In genomic region chr7:131882321-131882720, GRCh38 we compare ENCODE assay signal across 30 cellular contexts.
"Had no signal": no experiment of that assay in that cellular context is flagged by ENCODE, and none has a peak within 500 bp of the region (broad histone marks: within the 10 kb centered on the region; RNA-seq: fewer than 3 reads in every experiment).

No MANE protein-coding gene starts in this region.

- H3K27me3 ChIP-seq: ovary, right lobe of liver, sigmoid colon, testis, tibial artery, transverse colon, upper lobe of right lung, uterus had no signal

- H3K27ac Mint-ChIP-seq: naive thymus-derived CD4-positive, alpha-beta T cell; natural killer cell treated with Interleukin-12 subunit alpha and Interleukin-12 subunit beta and Interleukin-15 and Interleukin-18, amount 100 ng/mL, for 72 hours; nephron progenitor cell; progenitor cell of endocrine pancreas; stimulated activated effector memory CD8-positive, alpha-beta T cell treated with anti-CD3 and anti-CD28 coated beads, Interleukin-12 subunit alpha, Interleukin-12 subunit beta, amount 100 ng/mL, for 72 hours; stimulated activated naive CD8-positive, alpha-beta T cell treated with anti-CD3 and anti-CD28 coated beads, Interleukin-15, amount 100 ng/mL, for 72 hours; type B pancreatic cell had no signal

- ATAC-seq: naive thymus-derived CD4-positive, alpha-beta T cell; psoas muscle; right cardiac atrium; stimulated activated effector memory CD8-positive, alpha-beta T cell treated with anti-CD3 and anti-CD28 coated beads, Interleukin-12 subunit alpha, Interleukin-12 subunit beta, amount 100 ng/mL, for 72 hours; stimulated activated naive CD8-positive, alpha-beta T cell treated with anti-CD3 and anti-CD28 coated beads, Interleukin-15, amount 100 ng/mL, for 72 hours; stimulated activated naive CD8-positive, alpha-beta T cell treated with anti-CD3 and anti-CD28 coated beads, Interleukin-15, Interleukin-2, amounts not matched to agents 100 U/mL and 50 U/mL, for 24 hours; upper lobe of right lung had no signal

- DNase-seq: naive thymus-derived CD4-positive, alpha-beta T cell; nephron progenitor cell; occipital lobe; ovary; posterior cingulate gyrus; psoas muscle; right cardiac atrium; right lobe of liver; sigmoid colon; small intestine; stimulated activated CD4-positive, alpha-beta T cell treated with anti-CD3 and anti-CD28 coated beads, Interleukin-15, amount 100 ng/mL, for 24 hours; stimulated activated CD4-positive, alpha-beta T cell treated with anti-CD3 and anti-CD28 coated beads, Interleukin-2, amount 100 ng/mL, for 24 hours; stimulated activated CD4-positive, alpha-beta T cell treated with anti-CD3 and anti-CD28 coated beads, Interleukin-2, amount 100 ng/mL, for 48 hours; stimulated activated CD4-positive, alpha-beta T cell treated with anti-CD3 and anti-CD28 coated beads, Interleukin-4, amount 100 ng/mL, for 24 hours; stimulated activated naive CD4-positive, alpha-beta T cell; stimulated activated naive CD8-positive, alpha-beta T cell treated with anti-CD3 and anti-CD28 coated beads, Interleukin-15, amount 100 ng/mL, for 72 hours; stimulated activated naive CD8-positive, alpha-beta T cell treated with anti-CD3 and anti-CD28 coated beads, Interleukin-15, Interleukin-2, amounts not matched to agents 100 U/mL and 50 U/mL, for 24 hours; substantia nigra; testis; tibial artery; transverse colon; upper lobe of right lung; uterus had no signal

- H3K4me3 Mint-ChIP-seq: naive thymus-derived CD4-positive, alpha-beta T cell; natural killer cell treated with Interleukin-12 subunit alpha and Interleukin-12 subunit beta and Interleukin-15 and Interleukin-18, amount 100 ng/mL, for 72 hours; nephron progenitor cell; neural crest cell; stimulated activated effector memory CD8-positive, alpha-beta T cell treated with anti-CD3 and anti-CD28 coated beads, Interleukin-12 subunit alpha, Interleukin-12 subunit beta, amount 100 ng/mL, for 72 hours; stimulated activated naive CD8-positive, alpha-beta T cell treated with anti-CD3 and anti-CD28 coated beads, Interleukin-15, amount 100 ng/mL, for 72 hours; type B pancreatic cell had no signal

- H3K36me3 Mint-ChIP-seq: stimulated activated effector memory CD8-positive, alpha-beta T cell treated with anti-CD3 and anti-CD28 coated beads, Interleukin-12 subunit alpha, Interleukin-12 subunit beta, amount 100 ng/mL, for 72 hours; type B pancreatic cell had no signal

- H3K9me3 ChIP-seq: ovary, right lobe of liver, testis, uterus had no signal

- H3K36me3 ChIP-seq: ovary, right lobe of liver, sigmoid colon, suprapubic skin, tibial artery, transverse colon, upper lobe of right lung, uterus had no signal

- H3K4me3 ChIP-seq: ovary, psoas muscle, right lobe of liver, sigmoid colon, suprapubic skin, testis, tibial artery, transverse colon, upper lobe of right lung, uterus had no signal

- H3K27ac ChIP-seq: ovary, parathyroid adenoma, psoas muscle, right lobe of liver, sigmoid colon, suprapubic skin, testis, tibial artery, transverse colon, upper lobe of right lung, uterus had no signal

- H3K4me1 ChIP-seq: parathyroid adenoma, psoas muscle, right lobe of liver, sigmoid colon, suprapubic skin, testis, tibial artery, transverse colon, upper lobe of right lung, uterus had no signal

- H3K9ac ChIP-seq: parathyroid adenoma had no signal

- H3K4me1 Mint-ChIP-seq: naive thymus-derived CD4-positive, alpha-beta T cell; nephron progenitor cell; neural crest cell; stimulated activated effector memory CD8-positive, alpha-beta T cell treated with anti-CD3 and anti-CD28 coated beads, Interleukin-12 subunit alpha, Interleukin-12 subunit beta, amount 100 ng/mL, for 72 hours; stimulated activated naive CD8-positive, alpha-beta T cell treated with anti-CD3 and anti-CD28 coated beads, Interleukin-15, amount 100 ng/mL, for 72 hours had no signal
